Comparison of ENCODE assay signal across 8 cellular contexts in the genomic region with DNA sequence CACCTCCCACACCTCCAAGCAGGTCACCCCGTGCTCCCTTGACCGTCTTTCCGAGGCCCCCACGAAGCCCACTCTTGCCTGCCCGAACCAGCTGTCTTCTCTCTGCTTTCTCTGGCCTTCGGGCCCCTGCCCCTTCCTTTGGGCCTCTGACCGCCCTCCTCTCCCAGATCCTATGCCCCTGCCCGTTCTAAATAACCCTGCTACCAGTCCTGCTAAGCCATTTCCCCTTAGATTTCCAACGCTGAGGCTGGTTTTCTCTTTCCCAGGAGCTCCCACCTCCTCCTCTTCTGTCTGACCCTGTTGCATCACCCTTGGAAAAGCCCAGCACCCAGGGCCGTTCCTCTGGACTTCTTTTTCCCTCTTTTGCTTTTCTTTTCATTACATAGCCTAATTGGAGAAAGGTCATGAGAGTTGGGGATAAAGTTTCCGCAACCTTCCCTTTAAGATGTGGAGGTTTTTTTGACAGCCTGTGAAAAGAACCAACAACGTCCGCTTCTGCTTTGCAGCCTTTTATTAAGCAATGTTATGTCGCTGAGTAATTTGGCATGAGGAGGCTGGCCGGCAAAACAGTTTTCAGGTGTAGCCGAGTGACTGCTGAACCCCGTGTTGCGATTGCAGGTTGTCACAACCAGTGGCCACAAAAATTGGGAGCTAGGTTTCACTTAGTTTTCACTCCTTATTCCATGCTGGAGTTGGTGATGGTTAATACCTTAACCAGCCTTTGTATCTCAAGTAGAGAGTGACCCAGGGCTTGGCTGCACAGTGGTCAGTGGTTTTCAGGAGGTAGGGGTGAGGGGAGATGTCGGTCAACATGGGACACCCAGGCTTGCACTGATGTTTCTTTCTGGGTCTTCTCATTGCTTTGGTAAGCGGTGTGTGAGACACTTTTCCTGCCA. TPM values are rescaled to one million over a fixed set of nuclear protein-coding genes. Genes with fewer than 3 reads are reported as not detected.
DNase-seq lines count a peak whose midpoint lies in the region; ATAC-seq and TF ChIP-seq lines count a peak whose summit lies in the region.

No MANE protein-coding gene starts in this region.

- in situ Hi-C loops in gastrocnemius medialis (cut with MboI; ENCODE audit: low sequenced_read_pairs in 4 of 4) = loop anchor here in 1 of 4 donors (5.0 kb wide), 1 partner anchor 94 kb away; a partner anchor contains a TSS

- H3K4me3 ChIP-seq in OCI-LY7 (ENCODE audit: low read depth, low read length, poor library complexity, severe bottlenecking) = peak overlapping the region; percentile 79
- peak overlapping the region; percentile 77 to 86 for H3K4me3 ChIP-seq in body of pancreas
- peak overlapping the region; percentile 89 for H3K4me3 ChIP-seq in iPS-11a (ENCODE audit: low read depth, low read length)
- H3K4me3 ChIP-seq in gastrocnemius medialis = peak overlapping the region; percentile 87 to 95 (median 93)

- no peaks in the 10 kb centered on the region for H3K9me2 ChIP-seq in OCI-LY7 (ENCODE audit: insufficient read depth, low read length)

- no TSS peak for BruUV-seq in OCI-LY7 (replicated peaks; lab: Mats Ljungman, UMichigan)

- H3K4me1 ChIP-seq in OCI-LY7 (ENCODE audit: insufficient read depth, low read length, poor library complexity, severe bottlenecking) (peaks cover 9% of the 10 kb centered on the region), body of pancreas (peaks cover 34% of the 10 kb centered on the region), gastrocnemius medialis (peaks cover 5 to 14% of the 10 kb centered on the region in 2 donors)

- H3K79me2 ChIP-seq in OCI-LY7 (ENCODE audit: insufficient read depth, low read depth, low read length) = peaks cover 43% of the 10 kb centered on the region

- peak; percentile 16 for DNase-seq in NCI-H2227 (lab: John Stamatoyannopoulos, UW; ENCODE audit: unreplicated experiment)
- DNase-seq in NCI-H2227 treated with DMSO at 0.1 percent for 48 hours (lab: John Stamatoyannopoulos, UW) = no peak
- DNase-seq in OCI-LY7 (ENCODE audit: low spot score) = peak; percentile 67
- DNase-seq in body of pancreas = peak; percentile 38 to 64 (median 57)
- DNase-seq in gastrocnemius medialis = peak; percentile 19 to 56
- DNase-seq in effector CD8-positive, alpha-beta T cell (lab: John Stamatoyannopoulos, UW) = no peak

- H3K9me3 ChIP-seq in OCI-LY7 (ENCODE audit: low read length) (peaks cover 3% of the 10 kb centered on the region; the same call in 1 of the 2 replicates), body of pancreas (no peaks in the 10 kb centered on the region), gastrocnemius medialis (no peaks in the 10 kb centered on the region)

- POLR2A ChIA-PET in OCI-LY7 (lab: Charles Lee) = interaction anchor here (0.6 to 1.9 kb wide), 6 partner anchors 14 to 327 kb away, joined by 3 to 6 read pairs (median 3); a partner anchor contains a TSS

- peaks cover 9% of the 10 kb centered on the region; the same call in 1 of the 2 replicates for H3K36me3 ChIP-seq in OCI-LY7 (ENCODE audit: insufficient read depth, low read length)
- no peaks in the 10 kb centered on the region for H3K36me3 ChIP-seq in body of pancreas (replicated peaks in 1 of 2; ENCODE audit: insufficient read depth in 1 of 2, low read depth in 2 of 2)
- no peaks in the 10 kb centered on the region for H3K36me3 ChIP-seq in gastrocnemius medialis

- peak overlapping the region; percentile 89 for H3K4me2 ChIP-seq in OCI-LY7 (ENCODE audit: low read length)

- H4K20me1 ChIP-seq in OCI-LY7 (ENCODE audit: insufficient read depth, low read length) = no peaks in the 10 kb centered on the region

- CTCF ChIA-PET in OCI-LY7 (lab: Charles Lee; ENCODE audit: unreplicated experiment) = no interaction called here

- no peaks in the 10 kb centered on the region for H3K27me3 ChIP-seq in body of pancreas
- no peaks in the 10 kb centered on the region for H3K27me3 ChIP-seq in gastrocnemius medialis

- TF ChIP-seq CTCF in OCI-LY7 (conservative IDR thresholded peaks at IDR 0.05; ENCODE audit: low read length) (no peak), body of pancreas (IDR thresholded peaks at IDR 0.05) (no peak), gastrocnemius medialis (IDR thresholded peaks at IDR 0.05 in 4 of 5, conservative IDR thresholded peaks at IDR 0.05 in 1 of 5) (no peak)

- WGBS in body of pancreas, 2 donors = 5% methylated on average over 20 of the region's 20 CpGs

- TF ChIP-seq POLR2A in body of pancreas (IDR thresholded peaks at IDR 0.05) (peak in 2 of 3 donors; percentile 27 to 29), gastrocnemius medialis (IDR thresholded peaks at IDR 0.05) (peak in 1 of 2 donors; percentile 6)

- ATAC-seq in HG03025 (IDR thresholded peaks at IDR 0.05; ENCODE audit: low FRiP score, unreplicated experiment) = peak; percentile 21
- peak; percentile 29 for ATAC-seq in body of pancreas
- peak; percentile 60 to 68 for ATAC-seq in gastrocnemius medialis

- H3K27ac ChIP-seq in OCI-LY7 (ENCODE audit: low read depth, low read length, poor library complexity, severe bottlenecking) (peak overlapping the region; percentile 84), body of pancreas (peak overlapping the region; percentile 95 to 96 (median 96)), gastrocnemius medialis (peak overlapping the region; percentile 93 to 98 (median 96))

- intact Hi-C loops in OCI-LY7 (cut with micrococcal nuclease; ENCODE audit: unreplicated experiment) (loop anchor here (5.0 kb wide), 1 partner anchor 326 kb away; a partner anchor contains a TSS), body of pancreas (cut with DNase I) (no loop called here), gastrocnemius medialis (cut with DNase I; ENCODE audit: low total_unique reads) (loop anchor here (1.0 kb wide), 2 partner anchors 36 to 95 kb away; a partner anchor contains a TSS)

- peak overlapping the region; percentile 63; the same call in 1 of the 2 replicates for H2AFZ ChIP-seq in OCI-LY7 (ENCODE audit: low read length)

RNA-seq across cellular contexts. Expression of a gene that starts 1.0 kb away (rescaled TPM):
- total RNA-seq in OCI-LY7 (2014; rRNA removed; shearing (Covaris generic)) = 11.4 and 11.9 TPM in 2 replicates
- total RNA-seq in OCI-LY7 (2022) (23.3 and 24.5 TPM in 2 replicates), body of pancreas (10 to 100 TPM; 10.1 to 12.9 TPM), gastrocnemius medialis (10 to 100 TPM; 19.9 to 36.0 (median 23.2) TPM)

RNA-seq across cellular contexts. Expression of a gene that starts 35.5 kb away (rescaled TPM):
- total RNA-seq in OCI-LY7 (2014; rRNA removed; shearing (Covaris generic)) = 158 and 210 TPM in 2 replicates
- total RNA-seq in OCI-LY7 (2022) = 177 and 184 TPM in 2 replicates
- 10 to 100 TPM; 15.2 to 36.3 TPM for total RNA-seq in body of pancreas
- 100 to 1,000 TPM in 2 of 4 donors, 10 to 100 TPM in 2; 82.6 to 139 (median 103) TPM for total RNA-seq in gastrocnemius medialis

Comparison
In these comparisons a context has a peak if more than half of its experiments do, and no peak if none do; other contexts are left out.
1. DNase-seq: peak in NCI-H2227 (single experiment), OCI-LY7 (single experiment), body of pancreas (4 of 4) and gastrocnemius medialis (2 of 2); none in NCI-H2227 treated with DMSO at 0.1 percent for 48 hours (single experiment) and effector CD8-positive, alpha-beta T cell (single experiment).
2. Peak in every context shown above with its lines, with median percentiles within 50 percentile points of each other: ATAC-seq, H3K27ac ChIP-seq and H3K4me3 ChIP-seq.